Comparison of ENCODE assay signal across 12 cellular contexts in the genomic region with DNA sequence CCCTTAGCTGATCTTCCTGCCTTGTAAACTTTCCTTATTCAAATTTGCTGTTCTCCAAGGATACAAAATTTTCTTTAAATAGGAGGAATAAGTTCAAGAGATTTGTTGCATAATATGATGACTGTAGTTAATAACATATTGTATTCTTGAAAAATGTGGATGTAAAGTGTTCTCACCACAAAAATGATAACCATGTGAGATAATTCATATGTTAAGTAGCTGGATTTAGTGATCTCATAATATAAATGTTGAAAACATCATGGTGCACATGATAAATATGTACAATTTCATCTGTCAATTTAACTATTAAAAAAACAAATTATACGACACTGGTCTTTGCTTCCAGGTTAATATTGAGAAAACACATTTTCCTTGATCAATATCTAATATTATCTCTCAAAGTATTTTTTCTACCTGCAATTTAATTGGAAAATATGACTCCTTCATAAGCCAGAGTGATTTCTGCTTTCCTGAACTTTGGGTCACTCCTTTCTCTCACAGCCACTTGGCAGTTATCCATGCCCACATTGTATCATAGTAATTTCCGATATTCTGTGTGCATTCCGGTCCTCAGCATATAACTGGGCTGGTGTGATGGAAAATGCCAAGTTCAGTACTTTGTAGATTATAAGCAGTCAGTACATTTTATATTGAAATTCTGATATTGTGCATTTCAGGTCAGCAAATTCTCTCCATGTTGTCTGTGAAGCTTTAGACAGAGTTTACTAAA.
"Had no signal": no experiment of that assay in that cellular context is flagged by ENCODE, and none has a peak within 500 bp of the region (broad histone marks: within the 10 kb centered on the region; RNA-seq: fewer than 3 reads in every experiment).

No MANE protein-coding gene starts in this region.

- ATAC-seq: natural killer cell treated with Interleukin-12 subunit alpha and Interleukin-12 subunit beta and Interleukin-15 and Interleukin-18, amount 100 ng/mL, for 72 hours; stimulated activated naive CD8-positive, alpha-beta T cell treated with anti-CD3 and anti-CD28 coated beads, Interleukin-15, Interleukin-2, amounts not matched to agents 100 U/mL and 50 U/mL, for 24 hours had no signal

- DNase-seq: activated CD4-positive, alpha-beta T cell treated with anti-CD3 and anti-CD28 coated beads, Interleukin-2, amount 10 ng/mL, durations not matched to agents 7 days and 5 days; activated CD4-positive, CD25-positive, alpha-beta regulatory T cell; activated naive CD8-positive, alpha-beta T cell treated with anti-CD3 and anti-CD28 coated beads for 36 hours; dorsolateral prefrontal cortex; kidney glomerular epithelial cell; mesendoderm; nucleus accumbens; posterior cingulate gyrus; stimulated activated CD4-positive, alpha-beta T cell treated with anti-CD3 and anti-CD28 coated beads, Interleukin-4, amount 100 ng/mL, for 24 hours; stimulated activated naive CD8-positive, alpha-beta T cell treated with anti-CD3 and anti-CD28 coated beads, Interleukin-15, Interleukin-2, amounts not matched to agents 100 U/mL and 50 U/mL, for 24 hours; transverse colon had no signal
